22 cellular contexts compared by ENCODE assay signal in genomic region chr4:28443371-28443770, GRCh38.
"Had no signal": no experiment of that assay in that cellular context is flagged by ENCODE, and none has a peak within 500 bp of the region (broad histone marks: within the 10 kb centered on the region; RNA-seq: fewer than 3 reads in every experiment).

No MANE protein-coding gene starts in this region.

- H3K27me3 Mint-ChIP-seq: activated naive CD4-positive, alpha-beta T cell treated with anti-CD3 and anti-CD28 coated beads, Interleukin-2, amount 50 U/mL, for 24 hours had no signal

- H3K9me3 Mint-ChIP-seq: WTC11 had no signal

- H3K36me3 Mint-ChIP-seq: activated naive CD4-positive, alpha-beta T cell treated with anti-CD3 and anti-CD28 coated beads, Interleukin-2, amount 50 U/mL, for 24 hours; WTC11 had no signal

- H3K4me1 Mint-ChIP-seq: activated naive CD4-positive, alpha-beta T cell treated with anti-CD3 and anti-CD28 coated beads, Interleukin-2, amount 50 U/mL, for 24 hours had no signal

- H3K27ac Mint-ChIP-seq: activated CD8-positive, alpha-beta T cell treated with anti-CD3 and anti-CD28 coated beads, Interleukin-2, amount 10 ng/mL, durations not matched to agents 7 days and 5 days; activated naive CD4-positive, alpha-beta T cell treated with anti-CD3 and anti-CD28 coated beads, Interleukin-2, amount 50 U/mL, for 24 hours; T-helper 1 cell treated with Interleukin-12 subunit alpha and Interleukin-12 subunit beta and Interleukin-4 antibody, amounts not matched to agents 30 μg/mL and 1 μg/mL, for 36 hours had no signal

- ATAC-seq: activated CD8-positive, alpha-beta T cell treated with anti-CD3 and anti-CD28 coated beads, Interleukin-2, amount 10 ng/mL, durations not matched to agents 7 days and 5 days had no signal

- DNase-seq: activated CD4-positive, alpha-beta T cell treated with anti-CD3 and anti-CD28 coated beads for 48 hours; activated CD4-positive, alpha-beta T cell treated with anti-CD3 and anti-CD28 coated beads, Interleukin-2, amount 50 U/mL, for 4 hours; activated CD4-positive, CD25-positive, alpha-beta regulatory T cell treated with anti-CD3 and anti-CD28 coated beads, Interleukin-2, amount 50 U/mL, for 72 hours; activated CD8-positive, alpha-beta memory T cell treated with anti-CD3 and anti-CD28 coated beads, Interleukin-2, amount 50 U/mL, for 48 hours; activated CD8-positive, alpha-beta T cell treated with anti-CD3 and anti-CD28 coated beads, Interleukin-2, amount 10 ng/mL, durations not matched to agents 7 days and 5 days; activated effector memory CD4-positive, alpha-beta T cell treated with Interleukin-2 at 50 U/mL for 16 hours; activated naive CD4-positive, alpha-beta T cell; activated T-cell treated with anti-CD3 and anti-CD28 coated beads, Interleukin-2, amount 50 U/mL, for 1 hour; aorta; central memory CD4-positive, alpha-beta T cell; KG1; NCI-H1105; NCI-H1436; NCI-H1694 treated with DMSO at 0.1 percent for 48 hours; NCI-H2029 treated with DMSO at 0.1 percent for 48 hours; NCI-H345; NCI-H510A; NCI-H526 treated with DMSO at 0.1 percent for 48 hours; SIG-M5 had no signal

- H3K4me3 Mint-ChIP-seq: activated CD8-positive, alpha-beta T cell treated with anti-CD3 and anti-CD28 coated beads, Interleukin-2, amount 10 ng/mL, durations not matched to agents 7 days and 5 days; activated naive CD4-positive, alpha-beta T cell treated with anti-CD3 and anti-CD28 coated beads, Interleukin-2, amount 50 U/mL, for 24 hours; T-helper 1 cell treated with Interleukin-12 subunit alpha and Interleukin-12 subunit beta and Interleukin-4 antibody, amounts not matched to agents 30 μg/mL and 1 μg/mL, for 36 hours; WTC11 had no signal
